Comparison of ENCODE assay signal across 8 cellular contexts in genomic region chr5:76601470-76601869, GRCh38. TPM values are rescaled to one million over a fixed set of nuclear protein-coding genes. Genes with fewer than 3 reads are reported as not detected.
A peak's percentile ranks its signal among the peaks of the same experiment; 100 is the strongest.
DNase-seq lines count a peak whose midpoint lies in the region; FAIRE-seq lines count a peak whose summit lies in the region.

No MANE protein-coding gene starts in this region.

- no peak overlapping the region for H2BK12ac ChIP-seq in mesenchymal stem cell (ENCODE audit: low read length in 2 of 2)

- peak; percentile 82 for FAIRE-seq in endometrium (lab: Jason Lieb, UNC)

- H3K4me2 ChIP-seq in mesenchymal stem cell (ENCODE audit: low read length, poor library complexity, severe bottlenecking), result no peak overlapping the region

- no peak overlapping the region for H4K8ac ChIP-seq in mesenchymal stem cell (ENCODE audit: low read length)

- H4K91ac ChIP-seq in mesenchymal stem cell (ENCODE audit: low read length), result no peak overlapping the region

- no peak overlapping the region for H3K23ac ChIP-seq in mesenchymal stem cell (ENCODE audit: low read length in 2 of 2)

- 30% methylated on average over 3 of the region's 3 CpGs for WGBS in mesenchymal stem cell

- no peak overlapping the region for H2BK5ac ChIP-seq in mesenchymal stem cell (ENCODE audit: low read depth, low read length, poor library complexity, severe bottlenecking)

- H2AK5ac ChIP-seq in mesenchymal stem cell (ENCODE audit: low read length, severe bottlenecking), result peak overlapping the region; percentile 84

- H3K4me3 ChIP-seq in mesenchymal stem cell (ENCODE audit: insufficient read depth in 1 of 2, low read depth in 1 of 2, low read length in 2 of 2), result no peak overlapping the region

- H3K36me3 ChIP-seq in mesenchymal stem cell (ENCODE audit: control insufficient read depth in 1 of 2, insufficient read depth in 2 of 2, low read depth in 1 of 2, low read length in 2 of 2), result no peaks in the 10 kb centered on the region

- no peak overlapping the region for H3K18ac ChIP-seq in mesenchymal stem cell (ENCODE audit: low read depth in 1 of 2, low read length in 2 of 2)

- DNase-seq in SHP77 (lab: John Stamatoyannopoulos, UW), result peak; percentile 27 to 37
- no peak for DNase-seq in SHP77 treated with DMSO at 0.1 percent for 48 hours (lab: John Stamatoyannopoulos, UW)
- DNase-seq in HT-29 (ENCODE audit: low spot score), result peak; percentile 83
- peak; percentile 72 for DNase-seq in RKO (ENCODE audit: low spot score)
- peak; percentile 78 for DNase-seq in mesenchymal stem cell
- no peak for DNase-seq in activated effector memory CD4-positive, alpha-beta T cell treated with Interleukin-2 at 50 U/mL for 16 hours
- no peak for DNase-seq in stimulated activated CD4-positive, alpha-beta T cell treated with anti-CD3 and anti-CD28 coated beads, Interleukin-2, amount 100 ng/mL, for 24 hours

- no peak overlapping the region for H2BK120ac ChIP-seq in mesenchymal stem cell (ENCODE audit: low read depth, low read length)

- H3K4me1 ChIP-seq in mesenchymal stem cell (ENCODE audit: control insufficient read depth, insufficient read depth, low read depth, low read length), result peaks cover 2% of the 10 kb centered on the region

- no peaks in the 10 kb centered on the region for H3K9me3 ChIP-seq in mesenchymal stem cell (ENCODE audit: control insufficient read depth, low read length)

- H3K27ac ChIP-seq in mesenchymal stem cell (ENCODE audit: low read length, poor library complexity, severe bottlenecking), result no peak overlapping the region

- H3K9ac ChIP-seq in mesenchymal stem cell (ENCODE audit: low read length), result no peak overlapping the region

- H3K79me1 ChIP-seq in mesenchymal stem cell (replicated peaks; ENCODE audit: low read length, poor library complexity, severe bottlenecking), result no peaks in the 10 kb centered on the region

- H3K4ac ChIP-seq in mesenchymal stem cell (ENCODE audit: low read depth in 1 of 2, low read length in 2 of 2), result no peak overlapping the region

- no peak overlapping the region for H2AFZ ChIP-seq in mesenchymal stem cell (ENCODE audit: low read depth, low read length)

- no peaks in the 10 kb centered on the region for H3K27me3 ChIP-seq in mesenchymal stem cell (ENCODE audit: control insufficient read depth in 1 of 2, insufficient read depth in 1 of 2, low read length in 2 of 2)

- no peak overlapping the region for H2BK15ac ChIP-seq in mesenchymal stem cell (ENCODE audit: low read depth, poor library complexity, severe bottlenecking)

- no peak overlapping the region for H3K14ac ChIP-seq in mesenchymal stem cell (ENCODE audit: low read length in 2 of 2)

RNA-seq across cellular contexts. Expression of gene F2RL2, which starts 21.7 kb away (rescaled TPM):
- 0.34 and 0.38 TPM in 2 replicates for total RNA-seq in HT-29 (2014; rRNA removed; shearing (Covaris generic))
- polyA plus RNA-seq in mesenchymal stem cell (2013, experiment 1 of 2), result 72.2 TPM
- polyA plus RNA-seq in mesenchymal stem cell (2013, experiment 2 of 2), result 71.8 TPM

Comparison
In these comparisons a context has a peak if more than half of its experiments do, and no peak if none do; other contexts are left out.
1. DNase-seq: peak in SHP77 (2 of 2), HT-29 (single experiment), RKO (single experiment) and mesenchymal stem cell (single experiment); none in SHP77 treated with DMSO at 0.1 percent for 48 hours (single experiment), activated effector memory CD4-positive, alpha-beta T cell treated with Interleukin-2 at 50 U/mL for 16 hours (single experiment) and stimulated activated CD4-positive, alpha-beta T cell treated with anti-CD3 and anti-CD28 coated beads, Interleukin-2, amount 100 ng/mL, for 24 hours (0 of 2).